8 cellular contexts compared by ENCODE assay signal in the genomic region with DNA sequence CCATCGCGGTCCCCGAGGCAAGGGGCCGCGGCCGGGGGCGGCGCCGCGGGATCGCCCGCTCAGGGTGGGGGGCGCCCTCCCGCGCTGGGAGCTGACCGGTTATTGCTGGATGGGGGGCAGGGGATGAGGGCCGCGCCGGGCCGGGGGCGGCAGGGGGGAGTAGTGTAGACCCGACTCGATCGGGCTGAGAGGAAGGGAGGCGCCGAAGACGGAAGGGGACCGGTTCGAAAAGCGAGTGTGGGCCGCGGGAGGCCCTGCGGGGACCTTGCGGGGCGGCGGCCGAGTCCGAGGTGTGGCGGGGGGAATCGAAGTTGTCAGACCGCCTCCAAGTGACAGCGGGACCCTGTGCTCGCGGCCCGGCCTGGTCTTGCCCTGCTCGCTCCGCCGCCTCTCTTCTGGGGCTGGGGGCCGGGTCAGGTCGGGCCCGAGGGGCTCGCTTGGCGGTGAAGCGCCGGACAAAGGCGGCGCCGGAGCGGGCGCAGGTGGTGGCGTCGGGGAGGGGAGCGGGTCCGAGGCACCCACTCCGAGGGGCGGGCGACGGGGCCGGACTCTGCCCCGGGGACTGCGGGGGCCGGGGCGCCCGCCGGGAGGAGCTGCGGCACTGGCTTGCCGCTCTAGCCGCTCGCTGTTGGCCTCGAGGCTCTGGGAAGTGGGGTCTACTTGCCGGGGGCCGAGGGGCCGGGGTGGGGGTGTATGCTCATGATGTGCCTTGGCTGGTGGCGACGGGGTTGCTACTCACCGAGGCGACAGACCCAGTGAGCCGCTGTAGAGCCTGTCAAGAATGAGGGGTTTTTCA. TPM values are rescaled to one million over a fixed set of nuclear protein-coding genes. Genes with fewer than 3 reads are reported as not detected.
DNase-seq lines count a peak whose midpoint lies in the region; ATAC-seq, FAIRE-seq and TF ChIP-seq lines count a peak whose summit lies in the region.

No MANE protein-coding gene starts in this region.

- no peaks in the 10 kb centered on the region for H3K9me2 ChIP-seq in Loucy (replicated peaks; ENCODE audit: low read depth, low read length)

- 0 out of 3 replicates have a peak, but pooled peaks have one; percentile 5 for TF ChIP-seq CTCF in GM12872 (IDR thresholded peaks at IDR 0.05; ENCODE audit: insufficient read depth, low read depth, low read length)
- peak; percentile 38 for TF ChIP-seq CTCF in Loucy (conservative IDR thresholded peaks at IDR 0.05; ENCODE audit: low read length)
- TF ChIP-seq CTCF in adrenal gland (IDR thresholded peaks at IDR 0.05): peak in 2 of 6 experiments; percentile 9 to 22

- H3K4me1 ChIP-seq in Loucy (ENCODE audit: insufficient read depth, low read length, poor library complexity, severe bottlenecking) (peaks cover 57% of the 10 kb centered on the region), adrenal gland (replicated peaks in 1 of 2) (peaks cover 44 to 58% of the 10 kb centered on the region in 2 donors), stomach smooth muscle (ENCODE audit: control insufficient read depth, insufficient read depth, low read length) (peaks cover 33% of the 10 kb centered on the region)

- no peaks in the 10 kb centered on the region for H3K27me3 ChIP-seq in Loucy (ENCODE audit: insufficient read depth, low read length, poor library complexity, severe bottlenecking)
- peaks cover 2% of the 10 kb centered on the region for H3K27me3 ChIP-seq in adrenal gland
- H3K27me3 ChIP-seq in stomach smooth muscle (ENCODE audit: control insufficient read depth in 1 of 2, insufficient read depth in 2 of 2, low read length in 2 of 2): peaks cover 4 to 6% of the 10 kb centered on the region in 2 donors

- H2AFZ ChIP-seq in Loucy (ENCODE audit: low read length): no peak overlapping the region

- ATAC-seq in left colon: peak; percentile 18

- no peak for FAIRE-seq in HTR-8/SVneo (lab: Jason Lieb, UNC)

- no peaks in the 10 kb centered on the region for H3F3A ChIP-seq in Loucy (ENCODE audit: low read depth)

- H3K9ac ChIP-seq in Loucy (ENCODE audit: low read depth, low read length, poor library complexity, severe bottlenecking) (peak overlapping the region; percentile 90), stomach smooth muscle (ENCODE audit: low read length in 2 of 2) (peak overlapping the region; percentile 55 to 61)

- H3K27ac ChIP-seq in adrenal gland (peak overlapping the region; percentile 60 to 94 (median 78)), stomach smooth muscle (ENCODE audit: low read length) (peak overlapping the region; percentile 18)

- TF ChIP-seq POLR2A in adrenal gland (IDR thresholded peaks at IDR 0.05): no peak

- H3K36me3 ChIP-seq in Loucy (ENCODE audit: insufficient read depth, low read length): no peaks in the 10 kb centered on the region
- no peaks in the 10 kb centered on the region for H3K36me3 ChIP-seq in adrenal gland (replicated peaks in 1 of 2)
- H3K36me3 ChIP-seq in stomach smooth muscle (ENCODE audit: control insufficient read depth in 2 of 2, insufficient read depth in 2 of 2, low read length in 2 of 2): no peaks in the 10 kb centered on the region

- WGBS in adrenal gland, 4 donors: 0 to 1% (median 1%) methylated on average over 2 to 88 of the region's 88 CpGs; no CpG with 5 or more reads in 1 of the 4 donors

- H3K79me2 ChIP-seq in Loucy (ENCODE audit: insufficient read depth, low read length): peaks cover 62% of the 10 kb centered on the region

- peak overlapping the region; percentile 85 for H3K4me3 ChIP-seq in Loucy (ENCODE audit: low read length, poor library complexity, severe bottlenecking)
- H3K4me3 ChIP-seq in adrenal gland: peak overlapping the region; percentile 10 to 99 (median 51)
- H3K4me3 ChIP-seq in stomach smooth muscle (ENCODE audit: low read length in 2 of 2): peak overlapping the region; percentile 62 to 78

- DNase-seq in adrenal gland (peak in 3 of 7 donors; percentile 49 to 59 (median 54)), left colon (peak; percentile 40 to 50), HTR-8/SVneo (ENCODE audit: insufficient read length, low spot score) (no peak), middle frontal gyrus (ENCODE audit: extremely low spot score, low spot score) (no peak), epidermal melanocyte (ENCODE audit: insufficient read length, low spot score) (no peak)

- peak overlapping the region; percentile 98 for H3K4me2 ChIP-seq in Loucy (ENCODE audit: low read depth, low read length, poor library complexity, severe bottlenecking)

- peaks cover 51% of the 10 kb centered on the region for H4K20me1 ChIP-seq in Loucy (ENCODE audit: insufficient read depth, low read length, poor library complexity, severe bottlenecking)

- intact Hi-C loops in adrenal gland (cut with DNase I): no loop called here
- intact Hi-C loops in left colon (cut with DNase I, micrococcal nuclease): no loop called here

- no peaks in the 10 kb centered on the region for H3K9me3 ChIP-seq in Loucy (ENCODE audit: insufficient read depth, low read depth, low read length)
- H3K9me3 ChIP-seq in adrenal gland (replicated peaks in 1 of 3): no peaks in the 10 kb centered on the region
- H3K9me3 ChIP-seq in stomach smooth muscle (ENCODE audit: control insufficient read depth in 2 of 2, low read length in 2 of 2): no peaks in the 10 kb centered on the region

RNA-seq across cellular contexts. Expression of gene BAHD1, which starts 1.2 kb away (rescaled TPM):
- 10 to 100 TPM; 26.3 to 58.8 (median 36.3) TPM for total RNA-seq in adrenal gland
- 10 to 100 TPM; 13.2 to 30.8 (median 23.6) TPM for polyA plus RNA-seq in adrenal gland
- total RNA-seq in left colon: 10 to 100 TPM; 20.9 to 27.2 TPM

RNA-seq across cellular contexts. Expression of gene CHST14, which starts 28.9 kb away (rescaled TPM):
- total RNA-seq in adrenal gland (10 to 100 TPM in 5 of 8 donors, 1 to 10 TPM in 3; 7.9 to 20.6 (median 14.2) TPM), left colon (1 to 10 TPM; 2.5 to 5.1 TPM)
- polyA plus RNA-seq in adrenal gland: 10 to 100 TPM in 1 of 3 donors, 1 to 10 TPM in 2; 5.0 to 11.0 (median 6.7) TPM

RNA-seq across cellular contexts. Expression of gene IVD, which starts 36.3 kb away (rescaled TPM):
- 100 to 1,000 TPM; 120 to 252 (median 169) TPM for total RNA-seq in adrenal gland
- 10 to 100 TPM; 61.0 to 92.4 (median 62.6) TPM for polyA plus RNA-seq in adrenal gland
- 10 to 100 TPM; 68.8 to 71.5 TPM for total RNA-seq in left colon

RNA-seq across cellular contexts. Expression of gene KNSTRN, which starts 59.4 kb away (rescaled TPM):
- total RNA-seq in adrenal gland: 10 to 100 TPM in 4 of 8 donors, 1 to 10 TPM in 4; 4.0 to 16.5 (median 10.4) TPM
- 10 to 100 TPM in 1 of 3 donors, 1 to 10 TPM in 2; 7.0 to 21.9 (median 9.2) TPM for polyA plus RNA-seq in adrenal gland
- total RNA-seq in left colon: 10 to 100 TPM in 1 of 2 donors, 1 to 10 TPM in 1; 6.7 to 10.8 TPM

Comparison
In these comparisons a context has a peak if more than half of its experiments do, and no peak if none do; other contexts are left out.
1. DNase-seq: peak in left colon (2 of 2); none in HTR-8/SVneo (single experiment), middle frontal gyrus (single experiment) and epidermal melanocyte (single experiment).
2. Peak in every context shown above with its lines, with median percentiles within 50 percentile points of each other: H3K4me3 ChIP-seq.